In genomic region chr19:7873304-7874079, GRCh38 we compare ENCODE assay signal across 10 cellular contexts. TPM values are rescaled to one million over a fixed set of nuclear protein-coding genes. Genes with fewer than 3 reads are reported as not detected.
A peak's percentile ranks its signal among the peaks of the same experiment; 100 is the strongest.
DNase-seq lines count a peak whose midpoint lies in the region; ATAC-seq, FAIRE-seq and TF ChIP-seq lines count a peak whose summit lies in the region.
"Had no signal": no experiment of that assay in that cellular context is flagged by ENCODE, and none has a peak within 500 bp of the region (broad histone marks: within the 10 kb centered on the region; RNA-seq: fewer than 3 reads in every experiment).

No MANE protein-coding gene starts in this region.

- no peaks in the 10 kb centered on the region; the same call in 1 of the 2 replicates for H3K79me1 ChIP-seq in H1 (ENCODE audit: low read depth, low read length)
- H3K79me1 ChIP-seq in neuronal stem cell (ENCODE audit: low read depth, low read length): peaks cover 3% of the 10 kb centered on the region

- CTCF ChIA-PET in H1 (lab: Charles Lee; ENCODE audit: partially characterized antibody): interaction anchor here (0.9 to 1.4 kb wide), 5 partner anchors 12 to 44 kb away, joined by 3 to 6 read pairs (median 4); no protein-coding TSS in a partner anchor

- H2AFZ ChIP-seq in H1 (ENCODE audit: low read length) (no peak overlapping the region), neuronal stem cell (ENCODE audit: low read length) (peak overlapping the region; percentile 85)

- H2AK5ac ChIP-seq in H1 (ENCODE audit: low read depth, low read length): peak overlapping the region; percentile 93; the same call in 1 of the 2 replicates
- H2AK5ac ChIP-seq in neuronal stem cell (ENCODE audit: low read depth, low read length): peak overlapping the region; percentile 99

- H4K20me1 ChIP-seq in H1 (replicated peaks in 1 of 2; ENCODE audit: control insufficient read depth in 1 of 2, insufficient read depth in 2 of 2, low read length in 2 of 2): peaks cover 4% of the 10 kb centered on the region in 2 experiments

- DNase-seq in DMS53 (lab: John Stamatoyannopoulos, UW) (peak; percentile 58), DMS53 treated with DMSO at 0.1 percent for 48 hours (lab: John Stamatoyannopoulos, UW; ENCODE audit: unreplicated experiment) (no peak), H1 (ENCODE audit: low read depth in 1 of 2, low spot score in 2 of 2) (peak in 1 of 2 experiments; percentile 61), neuronal stem cell (ENCODE audit: low spot score) (no peak), Kasumi-1 (lab: John Stamatoyannopoulos, UW) (no peak), ureter (ENCODE audit: low spot score) (no peak)
- DNase-seq in Jurkat, Clone E6-1 (ENCODE audit: low read depth, low spot score): no peak
- DNase-seq: Karpas-422 had no signal

- FAIRE-seq in H1 (lab: Jason Lieb, UNC): no peak

- H2BK120ac ChIP-seq in H1 (replicated peaks; ENCODE audit: low read depth, low read length): no peak overlapping the region
- H2BK120ac ChIP-seq in neuronal stem cell (ENCODE audit: low read depth, low read length): no peak overlapping the region

- no peaks in the 10 kb centered on the region for H3K9me3 ChIP-seq in H1 (ENCODE audit: insufficient read depth in 2 of 2, low read depth in 1 of 2, low read length in 1 of 2)
- no peaks in the 10 kb centered on the region for H3K9me3 ChIP-seq in neuronal stem cell (replicated peaks in 1 of 2; ENCODE audit: control insufficient read depth in 2 of 2, insufficient read depth in 1 of 2, low read depth in 1 of 2, low read length in 2 of 2)

- ATAC-seq in esophagus mucosa: no peak

- H3K27me3 ChIP-seq in H1 (replicated peaks in 1 of 4; ENCODE audit: control insufficient read depth in 3 of 4, extremely low read depth in 1 of 4, insufficient read depth in 3 of 4, low read length in 3 of 4): peaks cover 0 to 7% (median 5%) of the 10 kb centered on the region in 4 experiments; a peak in 3 of 7 replicates
- no peaks in the 10 kb centered on the region for H3K27me3 ChIP-seq in neuronal stem cell (ENCODE audit: control insufficient read depth in 3 of 3, insufficient read depth in 3 of 3, low read depth in 1 of 3, low read length in 3 of 3)

- peak overlapping the region; percentile 32 for H3K4ac ChIP-seq in H1 (replicated peaks; ENCODE audit: insufficient read length, low read depth, low read length)
- peak overlapping the region; percentile 76 for H3K4ac ChIP-seq in neuronal stem cell (ENCODE audit: low read length)

- no peak overlapping the region for H3K14ac ChIP-seq in H1 (ENCODE audit: insufficient read length)
- H3K14ac ChIP-seq in neuronal stem cell (ENCODE audit: low read length): peak overlapping the region; percentile 97

- no peak overlapping the region; the same call in 1 of the 2 replicates for H2BK12ac ChIP-seq in H1 (ENCODE audit: low read depth, low read length)
- H2BK12ac ChIP-seq in neuronal stem cell (ENCODE audit: low read length): no peak overlapping the region

- POLR2A ChIA-PET in H1 (lab: Charles Lee; ENCODE audit: partially characterized antibody): interaction anchor here (0.6 to 3.4 kb wide), 8 partner anchors 9 to 235 kb away, joined by 3 to 20 read pairs (median 4); no protein-coding TSS in a partner anchor

- TF ChIP-seq EP300 in H1 (IDR thresholded peaks at IDR 0.05; ENCODE audit: borderline replicate concordance in 1 of 2, low read depth in 2 of 2, low read length in 2 of 2): no peak

- H4K5ac ChIP-seq in H1 (ENCODE audit: insufficient read length, low read depth, low read length): no peak overlapping the region

- H3K4me1 ChIP-seq in H1 (replicated peaks in 1 of 4; ENCODE audit: control insufficient read depth in 3 of 4, insufficient read depth in 4 of 4, low read length in 3 of 4) (peaks cover 0 to 18% (median 13%) of the 10 kb centered on the region in 4 experiments; a peak in 5 of 7 replicates), neuronal stem cell (ENCODE audit: control insufficient read depth in 2 of 2, insufficient read depth in 1 of 2, low read depth in 1 of 2, low read length in 2 of 2) (peaks cover 28 to 31% of the 10 kb centered on the region in 2 donors)

- peak overlapping the region; percentile 93 for H3K18ac ChIP-seq in H1 (ENCODE audit: extremely low read depth, low read length)
- H3K18ac ChIP-seq in neuronal stem cell (ENCODE audit: low read length): peak overlapping the region; percentile 90

- no peak overlapping the region for H2BK15ac ChIP-seq in H1 (ENCODE audit: low read length)
- peak overlapping the region; percentile 95 for H2BK15ac ChIP-seq in neuronal stem cell (ENCODE audit: low read length)

- no peaks in the 10 kb centered on the region for H3K79me2 ChIP-seq in H1 (ENCODE audit: control insufficient read depth in 1 of 2, insufficient read depth in 2 of 2, low read length in 2 of 2)

- H2BK20ac ChIP-seq in H1 (ENCODE audit: low read length): no peak overlapping the region

- H2BK5ac ChIP-seq in H1 (ENCODE audit: low read depth, low read length) (no peak overlapping the region; the same call in 1 of the 2 replicates), neuronal stem cell (ENCODE audit: low read length) (peak overlapping the region; percentile 97)

- H3K36me3 ChIP-seq in H1 (ENCODE audit: control insufficient read depth in 2 of 4, insufficient read depth in 4 of 4, low read length in 3 of 4) (no peaks in the 10 kb centered on the region), neuronal stem cell (replicated peaks in 1 of 2; ENCODE audit: control insufficient read depth in 2 of 2, insufficient read depth in 2 of 2, low read length in 2 of 2) (peaks cover 0 to 11% of the 10 kb centered on the region in 2 donors)

- H3K23ac ChIP-seq in H1 (ENCODE audit: insufficient read length) (no peak overlapping the region), neuronal stem cell (ENCODE audit: low read depth, low read length, poor library complexity) (peak overlapping the region; percentile 91)

- no peak for TF ChIP-seq CTCF in H1 (IDR thresholded peaks at IDR 0.05; ENCODE audit: control extremely low read depth in 1 of 3, insufficient read depth in 1 of 3, low read depth in 1 of 3, low read length in 3 of 3)

- no peak overlapping the region for H3K56ac ChIP-seq in H1 (replicated peaks; ENCODE audit: insufficient read length, low read depth, low read length)

- WGBS in H1 (ENCODE audit: extremely low coverage in 1 of 2, insufficient coverage in 1 of 2, insufficient read length in 1 of 2, insufficient replicate concordance in 2 of 2, low coverage in 1 of 2, low lambda C conversion rate in 2 of 2, missing lambda C conversion rate in 1 of 2), 2 experiments: 40% methylated on average over 16 of the region's 53 CpGs; no CpG with 5 or more reads in 1 of the 2 experiments
- no CpG with 5 or more reads among the region's 53 CpGs for WGBS in neuronal stem cell (ENCODE audit: extremely low coverage in 2 of 2, insufficient read length in 2 of 2, insufficient replicate concordance in 1 of 2), 2 donors

- H4K8ac ChIP-seq in H1 (ENCODE audit: extremely low read depth, insufficient read depth, low read length) (peak overlapping the region; percentile 81), neuronal stem cell (ENCODE audit: low read depth, low read length) (no peak overlapping the region)

- H3K9ac ChIP-seq in H1 (replicated peaks in 1 of 4; ENCODE audit: extremely low read depth in 1 of 4, low read depth in 3 of 4, low read length in 3 of 4): peak overlapping the region; percentile 54 to 67 (median 58)
- H3K9ac ChIP-seq in neuronal stem cell (ENCODE audit: low read depth, low read length, poor library complexity): peak overlapping the region; percentile 86

- H3K4me2 ChIP-seq in H1 (ENCODE audit: insufficient read depth in 1 of 2, low read depth in 2 of 2, low read length in 2 of 2): peak overlapping the region; percentile 89 to 100
- H3K4me2 ChIP-seq in neuronal stem cell (ENCODE audit: insufficient read depth, low read length, poor library complexity, severe bottlenecking): peak overlapping the region; percentile 81

- peaks cover 15% of the 10 kb centered on the region for H3K23me2 ChIP-seq in H1 (ENCODE audit: low read depth, low read length)

- no peak; a peak in 1 of 3 replicates for TF ChIP-seq POLR2A in H1 (IDR thresholded peaks at IDR 0.05; ENCODE audit: control extremely low read depth in 1 of 2, low read depth in 2 of 2, low read length in 2 of 2)

- TF ChIP-seq RAD21 in H1 (IDR thresholded peaks at IDR 0.05 in 1 of 2, conservative IDR thresholded peaks at IDR 0.05 in 1 of 2; ENCODE audit: low read depth in 2 of 2, low read length in 2 of 2): no peak

- peak overlapping the region; percentile 48 for H3K4me3 ChIP-seq in Jurkat, Clone E6-1 (ENCODE audit: low read length)
- peak overlapping the region; percentile 67 to 98 (median 70) for H3K4me3 ChIP-seq in H1 (ENCODE audit: extremely low read depth in 1 of 4, insufficient read depth in 2 of 4, low read depth in 3 of 4, low read length in 4 of 4)
- peak overlapping the region; percentile 81 to 86 for H3K4me3 ChIP-seq in neuronal stem cell (ENCODE audit: low read length in 2 of 2)

- no peak overlapping the region for H3K27ac ChIP-seq in H1 (ENCODE audit: low read depth, low read length)
- no peak overlapping the region for H3K27ac ChIP-seq in neuronal stem cell (replicated peaks; ENCODE audit: low read length)

- H4K91ac ChIP-seq in H1 (replicated peaks; ENCODE audit: insufficient read length, low read length) (no peak overlapping the region), neuronal stem cell (ENCODE audit: low read depth, low read length, poor library complexity) (no peak overlapping the region)

RNA-seq across cellular contexts. Expression of gene PRR36, which starts 0.7 kb away (rescaled TPM):
- polyA plus RNA-seq in Jurkat, Clone E6-1 (2012; ENCODE audit: insufficient read depth, insufficient read length): 9.4 TPM
- 23.9 and 25.3 TPM in 2 replicates for total RNA-seq in H1 (2021; fragmentation: NEBNext Ultra II Directional; extraction: Animal tissue kit (Norgen Biotek cat#: 25700))
- 1.6 and 3.4 TPM in 2 replicates for polyA plus RNA-seq in H1 (2011; rRNA removed)
- 0.85 TPM for polyA plus RNA-seq in H1 (2011; cell fraction: cytosol; rRNA removed)
- 6.1 TPM for polyA plus RNA-seq in H1 (2011; cell fraction: nucleus; rRNA removed)
- 20.7 to 32.8 TPM (median 29.9 TPM) in 4 replicates for polyA plus RNA-seq in H1 (2012, experiment 1 of 2)
- polyA plus RNA-seq in H1 (2012, experiment 2 of 2): 22.3 TPM
- 21.3 TPM for polyA plus RNA-seq in H1 (2013, experiment 1 of 2)
- polyA plus RNA-seq in H1 (2013, experiment 2 of 2): 20.1 TPM
- polyA minus RNA-seq in H1 (2011; rRNA and poly(A)+ RNA removed): 1.2 and 1.9 TPM in 2 replicates
- polyA minus RNA-seq in H1 (2011; cell fraction: cytosol; rRNA and poly(A)+ RNA removed): 17.2 TPM
- 5.0 TPM for polyA minus RNA-seq in H1 (2011; cell fraction: nucleus; rRNA and poly(A)+ RNA removed)
- 21.9 TPM for polyA plus RNA-seq in neuronal stem cell (2013, experiment 1 of 2)
- polyA plus RNA-seq in neuronal stem cell (2013, experiment 2 of 2): 22.3 TPM
- total RNA-seq in esophagus mucosa (0.04 TPM), ureter (2.0 TPM)

RNA-seq across cellular contexts. Expression of gene LRRC8E, which starts 14.8 kb away (rescaled TPM):
- polyA plus RNA-seq in Jurkat, Clone E6-1 (2012; ENCODE audit: insufficient read depth, insufficient read length): 0.85 TPM
- 2.9 and 3.4 TPM in 2 replicates for total RNA-seq in H1 (2021; fragmentation: NEBNext Ultra II Directional; extraction: Animal tissue kit (Norgen Biotek cat#: 25700))
- 2.7 and 2.8 TPM in 2 replicates for polyA plus RNA-seq in H1 (2011; rRNA removed)
- polyA plus RNA-seq in H1 (2011; cell fraction: cytosol; rRNA removed): 2.2 TPM
- polyA plus RNA-seq in H1 (2011; cell fraction: nucleus; rRNA removed): 3.0 TPM
- polyA plus RNA-seq in H1 (2012, experiment 1 of 2): 2.2 to 3.0 TPM (median 2.6 TPM) in 4 replicates
- 2.1 TPM for polyA plus RNA-seq in H1 (2012, experiment 2 of 2)
- 5.0 TPM for polyA plus RNA-seq in H1 (2013, experiment 1 of 2)
- polyA plus RNA-seq in H1 (2013, experiment 2 of 2): 4.7 TPM
- 4.8 and 4.9 TPM in 2 replicates for polyA minus RNA-seq in H1 (2011; rRNA and poly(A)+ RNA removed)
- 1.6 TPM for polyA minus RNA-seq in H1 (2011; cell fraction: cytosol; rRNA and poly(A)+ RNA removed)
- 3.2 TPM for polyA minus RNA-seq in H1 (2011; cell fraction: nucleus; rRNA and poly(A)+ RNA removed)
- 0.17 TPM for polyA plus RNA-seq in neuronal stem cell (2013, experiment 1 of 2)
- polyA plus RNA-seq in neuronal stem cell (2013, experiment 2 of 2): 0.24 TPM
- total RNA-seq in esophagus mucosa (11.6 TPM), ureter (8.5 TPM)
- total RNA-seq: mononuclear cell had no signal

RNA-seq across cellular contexts. Expression of gene MAP2K7, which starts 30.2 kb away (rescaled TPM):
- 30.5 TPM for polyA plus RNA-seq in Jurkat, Clone E6-1 (2012; ENCODE audit: insufficient read depth, insufficient read length)
- total RNA-seq in H1 (2021; fragmentation: NEBNext Ultra II Directional; extraction: Animal tissue kit (Norgen Biotek cat#: 25700)): 38.3 and 41.5 TPM in 2 replicates
- polyA plus RNA-seq in H1 (2011; rRNA removed): 8.9 and 16.6 TPM in 2 replicates
- polyA plus RNA-seq in H1 (2011; cell fraction: cytosol; rRNA removed): 16.5 TPM
- polyA plus RNA-seq in H1 (2011; cell fraction: nucleus; rRNA removed): 35.7 TPM
- 20.9 to 28.0 TPM (median 25.4 TPM) in 4 replicates for polyA plus RNA-seq in H1 (2012, experiment 1 of 2)
- polyA plus RNA-seq in H1 (2012, experiment 2 of 2): 25.2 TPM
- polyA plus RNA-seq in H1 (2013, experiment 1 of 2): 28.9 TPM
- polyA plus RNA-seq in H1 (2013, experiment 2 of 2): 27.2 TPM
- 9.2 and 11.4 TPM in 2 replicates for polyA minus RNA-seq in H1 (2011; rRNA and poly(A)+ RNA removed)
- 17.8 TPM for polyA minus RNA-seq in H1 (2011; cell fraction: cytosol; rRNA and poly(A)+ RNA removed)
- 14.4 TPM for polyA minus RNA-seq in H1 (2011; cell fraction: nucleus; rRNA and poly(A)+ RNA removed)
- polyA plus RNA-seq in neuronal stem cell (2013, experiment 1 of 2): 32.5 TPM
- polyA plus RNA-seq in neuronal stem cell (2013, experiment 2 of 2): 32.3 TPM
- 15.4 TPM for total RNA-seq in esophagus mucosa
- 35.1 TPM for total RNA-seq in ureter

RNA-seq across cellular contexts. Expression of gene TGFBR3L, which starts 41.1 kb away (rescaled TPM):
- 23.7 TPM for polyA plus RNA-seq in Jurkat, Clone E6-1 (2012; ENCODE audit: insufficient read depth, insufficient read length)
- total RNA-seq in H1 (2021; fragmentation: NEBNext Ultra II Directional; extraction: Animal tissue kit (Norgen Biotek cat#: 25700)): 3.7 and 4.3 TPM in 2 replicates
- polyA plus RNA-seq in H1 (2011; rRNA removed): 3.1 and 8.9 TPM in 2 replicates
- polyA plus RNA-seq in H1 (2011; cell fraction: cytosol; rRNA removed): 2.2 TPM
- 3.3 TPM for polyA plus RNA-seq in H1 (2011; cell fraction: nucleus; rRNA removed)
- polyA plus RNA-seq in H1 (2012, experiment 1 of 2): 3.3 to 6.1 TPM (median 4.6 TPM) in 4 replicates
- polyA plus RNA-seq in H1 (2012, experiment 2 of 2): 2.7 TPM
- polyA plus RNA-seq in H1 (2013, experiment 1 of 2): 5.3 TPM
- polyA plus RNA-seq in H1 (2013, experiment 2 of 2): 5.7 TPM
- polyA minus RNA-seq in H1 (2011; rRNA and poly(A)+ RNA removed): not detected in 2 replicates
- polyA minus RNA-seq in H1 (2011; cell fraction: cytosol; rRNA and poly(A)+ RNA removed): 3.7 TPM
- 2.4 TPM for polyA minus RNA-seq in H1 (2011; cell fraction: nucleus; rRNA and poly(A)+ RNA removed)
- polyA plus RNA-seq in neuronal stem cell (2013, experiment 1 of 2): 1.3 TPM
- 1.9 TPM for polyA plus RNA-seq in neuronal stem cell (2013, experiment 2 of 2)
- 0.72 TPM for total RNA-seq in esophagus mucosa
- 2.2 TPM for total RNA-seq in ureter

RNA-seq across cellular contexts. Expression of gene EVI5L, which starts 43.5 kb away (rescaled TPM):
- 14.4 TPM for polyA plus RNA-seq in Jurkat, Clone E6-1 (2012; ENCODE audit: insufficient read depth, insufficient read length)
- total RNA-seq in H1 (2021; fragmentation: NEBNext Ultra II Directional; extraction: Animal tissue kit (Norgen Biotek cat#: 25700)): 10.4 and 11.0 TPM in 2 replicates
- polyA plus RNA-seq in H1 (2011; rRNA removed): 7.2 and 13.1 TPM in 2 replicates
- polyA plus RNA-seq in H1 (2011; cell fraction: cytosol; rRNA removed): 8.2 TPM
- polyA plus RNA-seq in H1 (2011; cell fraction: nucleus; rRNA removed): 15.2 TPM
- 6.8 to 10.5 TPM (median 9.9 TPM) in 4 replicates for polyA plus RNA-seq in H1 (2012, experiment 1 of 2)
- polyA plus RNA-seq in H1 (2012, experiment 2 of 2): 10.7 TPM
- 7.7 TPM for polyA plus RNA-seq in H1 (2013, experiment 1 of 2)
- 7.8 TPM for polyA plus RNA-seq in H1 (2013, experiment 2 of 2)
- 7.2 and 14.2 TPM in 2 replicates for polyA minus RNA-seq in H1 (2011; rRNA and poly(A)+ RNA removed)
- 4.0 TPM for polyA minus RNA-seq in H1 (2011; cell fraction: cytosol; rRNA and poly(A)+ RNA removed)
- polyA minus RNA-seq in H1 (2011; cell fraction: nucleus; rRNA and poly(A)+ RNA removed): 7.9 TPM
- polyA plus RNA-seq in neuronal stem cell (2013, experiment 1 of 2): 7.4 TPM
- polyA plus RNA-seq in neuronal stem cell (2013, experiment 2 of 2): 7.5 TPM
- total RNA-seq in esophagus mucosa: 9.6 TPM
- 15.9 TPM for total RNA-seq in ureter
